ENCODE assay signal across 10 cellular contexts in the genomic region with DNA sequence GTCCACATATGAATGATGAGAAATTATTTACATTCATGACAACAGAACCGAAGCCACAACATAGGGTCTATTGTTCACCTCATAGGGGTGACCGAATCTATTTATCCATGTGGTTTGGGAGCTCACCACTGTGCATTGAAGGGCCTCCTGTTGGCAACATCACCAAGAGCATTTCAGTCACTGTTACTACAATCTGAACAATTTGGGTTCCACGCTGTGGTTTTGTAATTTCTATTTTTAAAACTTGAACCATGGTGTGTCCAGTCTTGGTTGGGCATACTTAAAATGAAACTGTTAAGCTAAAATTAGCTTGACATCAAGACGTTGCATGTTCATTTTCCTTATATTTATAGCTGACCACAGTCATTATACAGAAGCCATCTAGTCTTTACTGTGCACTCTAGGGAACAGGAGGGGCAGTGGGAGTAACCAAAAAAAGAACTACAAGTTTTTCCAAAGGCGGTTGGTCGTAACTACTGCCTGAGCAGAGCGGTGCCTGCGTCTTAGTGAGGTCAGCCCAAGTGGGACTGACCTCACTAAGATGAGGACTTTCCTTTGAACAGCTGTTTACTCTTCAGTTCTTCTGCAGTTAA.
DNase-seq lines count a peak whose midpoint lies in the region; ATAC-seq and TF ChIP-seq lines count a peak whose summit lies in the region.
"Had no signal": no experiment of that assay in that cellular context is flagged by ENCODE, and none has a peak within 500 bp of the region (broad histone marks: within the 10 kb centered on the region; RNA-seq: fewer than 3 reads in every experiment).

No MANE protein-coding gene starts in this region.

- H3K36me3 Mint-ChIP-seq in activated naive CD8-positive, alpha-beta T cell treated with anti-CD3 and anti-CD28 coated beads, Interleukin-2, amount 50 U/mL, for 24 hours (ENCODE audit: low read depth), result no peaks in the 10 kb centered on the region
- no peaks in the 10 kb centered on the region for H3K36me3 Mint-ChIP-seq in activated naive CD8-positive, alpha-beta T cell treated with anti-CD3 and anti-CD28 coated beads for 36 hours
- H3K36me3 Mint-ChIP-seq: CD4-positive, CD25-positive, alpha-beta regulatory T cell had no signal

- no peak for TF ChIP-seq CTCF in Panc1 (IDR thresholded peaks at IDR 0.05)
- TF ChIP-seq CTCF in kidney epithelial cell (IDR thresholded peaks at IDR 0.05; ENCODE audit: insufficient read depth, low read length, poor library complexity, severe bottlenecking), result no peak
- no peak for TF ChIP-seq CTCF in vagina (IDR thresholded peaks at IDR 0.05)

- peaks cover 10% of the 10 kb centered on the region for H3K4me1 Mint-ChIP-seq in activated naive CD8-positive, alpha-beta T cell treated with anti-CD3 and anti-CD28 coated beads, Interleukin-2, amount 50 U/mL, for 24 hours
- H3K4me1 Mint-ChIP-seq in activated naive CD8-positive, alpha-beta T cell treated with anti-CD3 and anti-CD28 coated beads for 36 hours, result peaks cover 5% of the 10 kb centered on the region
- H3K4me1 Mint-ChIP-seq: CD4-positive, CD25-positive, alpha-beta regulatory T cell had no signal

- H3K9me3 Mint-ChIP-seq in activated naive CD8-positive, alpha-beta T cell treated with anti-CD3 and anti-CD28 coated beads, Interleukin-2, amount 50 U/mL, for 24 hours, result no peaks in the 10 kb centered on the region
- no peaks in the 10 kb centered on the region for H3K9me3 Mint-ChIP-seq in activated naive CD8-positive, alpha-beta T cell treated with anti-CD3 and anti-CD28 coated beads for 36 hours

- H3K27ac Mint-ChIP-seq in activated naive CD8-positive, alpha-beta T cell treated with anti-CD3 and anti-CD28 coated beads, Interleukin-2, amount 50 U/mL, for 24 hours, result no peak overlapping the region
- no peak overlapping the region for H3K27ac Mint-ChIP-seq in activated naive CD8-positive, alpha-beta T cell treated with anti-CD3 and anti-CD28 coated beads for 36 hours
- H3K27ac Mint-ChIP-seq: CD4-positive, CD25-positive, alpha-beta regulatory T cell had no signal

- intact Hi-C loops in Panc1 (cut with micrococcal nuclease; ENCODE audit: unreplicated experiment), result loop anchor here (10.0 kb wide), 2 partner anchors 184 to 526 kb away; no protein-coding TSS in a partner anchor
- intact Hi-C loops in vagina (cut with DNase I), result no loop called here

- H3K4me3 ChIP-seq in Panc1 (ENCODE audit: low read depth in 2 of 2, low read length in 2 of 2) (no peak overlapping the region), kidney epithelial cell (ENCODE audit: low read depth, low read length) (no peak overlapping the region), vagina (no peak overlapping the region)
- H3K4me3 ChIP-seq: right lobe of liver had no signal

- DNase-seq in activated naive CD8-positive, alpha-beta T cell treated with anti-CD3 and anti-CD28 coated beads, Interleukin-2, amount 50 U/mL, for 24 hours, result no peak
- DNase-seq in activated naive CD8-positive, alpha-beta T cell treated with anti-CD3 and anti-CD28 coated beads for 36 hours, result no peak
- DNase-seq in Panc1 (ENCODE audit: low read depth, low spot score) (no peak), kidney epithelial cell (ENCODE audit: low read depth) (peak; percentile 19), vagina (ENCODE audit: extremely low spot score in 2 of 2) (no peak), NCI-H446 treated with DMSO at 0.1 percent for 48 hours (lab: John Stamatoyannopoulos, UW) (no peak), NCI-H510A treated with DMSO at 0.1 percent for 48 hours (lab: John Stamatoyannopoulos, UW) (no peak)
- DNase-seq: CD4-positive, CD25-positive, alpha-beta regulatory T cell; right lobe of liver had no signal

- H3K36me3 ChIP-seq in Panc1 (ENCODE audit: control insufficient read depth, insufficient read depth, low read length) (no peaks in the 10 kb centered on the region), kidney epithelial cell (ENCODE audit: control insufficient read depth, insufficient read depth, low read length) (no peaks in the 10 kb centered on the region), vagina (no peaks in the 10 kb centered on the region)
- H3K36me3 ChIP-seq: right lobe of liver had no signal

- H3K4me3 Mint-ChIP-seq in activated naive CD8-positive, alpha-beta T cell treated with anti-CD3 and anti-CD28 coated beads, Interleukin-2, amount 50 U/mL, for 24 hours, result no peak overlapping the region
- H3K4me3 Mint-ChIP-seq in activated naive CD8-positive, alpha-beta T cell treated with anti-CD3 and anti-CD28 coated beads for 36 hours, result no peak overlapping the region
- H3K4me3 Mint-ChIP-seq: CD4-positive, CD25-positive, alpha-beta regulatory T cell had no signal

- POLR2A ChIA-PET in Panc1 (lab: Charles Lee), result interaction anchor here (0.6 to 1.9 kb wide), 2 partner anchors 61 to 209 kb away, joined by 4 to 5 read pairs; no protein-coding TSS in a partner anchor

- TF ChIP-seq POLR2A in vagina (IDR thresholded peaks at IDR 0.05), result no peak

- no peaks in the 10 kb centered on the region for H3K27me3 ChIP-seq in Panc1 (ENCODE audit: control insufficient read depth, insufficient read depth, low read length)
- H3K27me3 ChIP-seq in kidney epithelial cell (ENCODE audit: control insufficient read depth, insufficient read depth, low read length), result no peaks in the 10 kb centered on the region
- no peaks in the 10 kb centered on the region for H3K27me3 ChIP-seq in vagina
- H3K27me3 ChIP-seq: right lobe of liver had no signal

- peak; percentile 46 for ATAC-seq in activated naive CD8-positive, alpha-beta T cell treated with anti-CD3 and anti-CD28 coated beads, Interleukin-2, amount 50 U/mL, for 24 hours
- ATAC-seq in HG03045 (IDR thresholded peaks at IDR 0.05; ENCODE audit: unreplicated experiment) (peak; percentile 84), Panc1 (peak; percentile 89)

- CTCF ChIA-PET in Panc1 (lab: Charles Lee), result interaction anchor here (0.7 kb wide), 2 partner anchors 18 to 34 kb away, joined by 3 to 6 read pairs; no protein-coding TSS in a partner anchor

- H3K4me1 ChIP-seq in Panc1 (ENCODE audit: control insufficient read depth, insufficient read depth, low read length) (peaks cover 20% of the 10 kb centered on the region), vagina (peaks cover 22% of the 10 kb centered on the region)
- H3K4me1 ChIP-seq: right lobe of liver had no signal

- in situ Hi-C loops in Panc1 (cut with HindIII; ENCODE audit: low pct_unique_long_range_greater_than_20kb, low sequenced_read_pairs), result no loop called here

- no peaks in the 10 kb centered on the region; the same call in 1 of the 2 replicates for H3K9me3 ChIP-seq in Panc1 (ENCODE audit: control insufficient read depth, insufficient read depth, low read depth, low read length)
- H3K9me3 ChIP-seq in vagina, result no peaks in the 10 kb centered on the region
- H3K9me3 ChIP-seq: right lobe of liver had no signal

- H3K27me3 Mint-ChIP-seq in activated naive CD8-positive, alpha-beta T cell treated with anti-CD3 and anti-CD28 coated beads, Interleukin-2, amount 50 U/mL, for 24 hours, result no peaks in the 10 kb centered on the region
- H3K27me3 Mint-ChIP-seq in activated naive CD8-positive, alpha-beta T cell treated with anti-CD3 and anti-CD28 coated beads for 36 hours, result no peaks in the 10 kb centered on the region
- H3K27me3 Mint-ChIP-seq: CD4-positive, CD25-positive, alpha-beta regulatory T cell had no signal

- H3K27ac ChIP-seq in Panc1 (ENCODE audit: low read length) (peak overlapping the region; percentile 99), vagina (peak overlapping the region; percentile 61)
- H3K27ac ChIP-seq: right lobe of liver had no signal

- no TSS peak for BruUV-seq in Panc1 (replicated peaks; lab: Mats Ljungman, UMichigan)
